9 cellular contexts compared by ENCODE assay signal in genomic region chr2:54666741-54667639, GRCh38. TPM values are rescaled to one million over a fixed set of nuclear protein-coding genes. Genes with fewer than 3 reads are reported as not detected.
DNase-seq lines count a peak whose midpoint lies in the region; ATAC-seq, FAIRE-seq and TF ChIP-seq lines count a peak whose summit lies in the region.
"Had no signal": no experiment of that assay in that cellular context is flagged by ENCODE, and none has a peak within 500 bp of the region (broad histone marks: within the 10 kb centered on the region; RNA-seq: fewer than 3 reads in every experiment).

No MANE protein-coding gene starts in this region.

- no peak overlapping the region for H2AFZ ChIP-seq in HepG2 (ENCODE audit: low read length)

- ATAC-seq in HepG2, result peak; percentile 70
- ATAC-seq in stimulated activated memory B cell treated with anti-CD40 and anti-IgM and Interleukin-4, amounts not matched to agents 10 μg/mL and 1 μg/mL and 100 μg/mL, for 72 hours, result no peak

- H3K9me3 ChIP-seq in HepG2 (ENCODE audit: low read length), result no peaks in the 10 kb centered on the region

- H3K4me1 Mint-ChIP-seq in chondrocyte (ENCODE audit: low read depth), result peaks cover 38% of the 10 kb centered on the region
- no peaks in the 10 kb centered on the region for H3K4me1 Mint-ChIP-seq in stimulated activated memory B cell treated with anti-CD40 and anti-IgM and Interleukin-4, amounts not matched to agents 10 μg/mL and 1 μg/mL and 100 μg/mL, for 72 hours

- TF ChIP-seq POLR2A in HepG2 (IDR thresholded peaks at IDR 0.05; ENCODE audit: insufficient read depth in 1 of 2, low read depth in 2 of 2, low read length in 2 of 2), result no peak; a peak in 1 of 4 replicates

- H4K20me1 ChIP-seq in HepG2 (ENCODE audit: insufficient read depth, low read length), result 0 out of 2 replicates have a peak, but pooled peaks cover 7% of the 10 kb centered on the region

- DNase-seq in NCI-H1694 (lab: John Stamatoyannopoulos, UW), result peak; percentile 91
- no peak for DNase-seq in chondrocyte (ENCODE audit: low spot score)
- DNase-seq in HepG2 (ENCODE audit: low spot score), result peak; percentile 90
- no peak for DNase-seq in kidney tubule cell (ENCODE audit: low spot score)
- no peak for DNase-seq in GM10248 (ENCODE audit: extremely low spot score)
- no peak for DNase-seq in NCI-H1417 treated with DMSO at 0.1 percent for 48 hours (lab: John Stamatoyannopoulos, UW)
- no peak for DNase-seq in cortex of kidney (lab: John Stamatoyannopoulos, UW)
- DNase-seq: NCI-H2171 had no signal

- H3K4me2 ChIP-seq in HepG2 (ENCODE audit: low read depth, low read length), result peak overlapping the region; percentile 52

- peaks cover 48% of the 10 kb centered on the region for H3K36me3 Mint-ChIP-seq in chondrocyte (ENCODE audit: low read depth)
- peaks cover 79% of the 10 kb centered on the region for H3K36me3 Mint-ChIP-seq in stimulated activated memory B cell treated with anti-CD40 and anti-IgM and Interleukin-4, amounts not matched to agents 10 μg/mL and 1 μg/mL and 100 μg/mL, for 72 hours

- H3K27me3 ChIP-seq in HepG2 (ENCODE audit: control insufficient read depth in 1 of 2, insufficient read depth in 2 of 2, low read length in 2 of 2), result no peaks in the 10 kb centered on the region

- no peak overlapping the region for H3K4me3 Mint-ChIP-seq in chondrocyte (ENCODE audit: unreplicated experiment)
- H3K4me3 Mint-ChIP-seq in stimulated activated memory B cell treated with anti-CD40 and anti-IgM and Interleukin-4, amounts not matched to agents 10 μg/mL and 1 μg/mL and 100 μg/mL, for 72 hours, result no peak overlapping the region

- H3K27me3 Mint-ChIP-seq in chondrocyte (ENCODE audit: low read depth), result no peaks in the 10 kb centered on the region
- no peaks in the 10 kb centered on the region for H3K27me3 Mint-ChIP-seq in stimulated activated memory B cell treated with anti-CD40 and anti-IgM and Interleukin-4, amounts not matched to agents 10 μg/mL and 1 μg/mL and 100 μg/mL, for 72 hours

- peak overlapping the region; percentile 86 for H3K27ac ChIP-seq in HepG2 (ENCODE audit: extremely low read length, insufficient read depth, low read length)

- in situ Hi-C loops in HepG2 (cut with HindIII; ENCODE audit: extremely low pct_ligation_motif_present, low pct_unique_long_range_greater_than_20kb), result no loop called here

- peak overlapping the region; percentile 4; the same call in 1 of the 2 replicates for H3K9ac ChIP-seq in HepG2 (ENCODE audit: insufficient read depth, low read depth, low read length)

- CTCF ChIA-PET in HepG2 (lab: Yijun Ruan, JAX; ENCODE audit: low intra/inter-chr PET ratio, low total read pairs), result interaction anchor here (2.1 kb wide), 1 partner anchor 37 kb away, joined by 11 read pairs; no protein-coding TSS in a partner anchor
- CTCF ChIA-PET in GM10248 (lab: Yijun Ruan, JAX), result interaction anchor here (0.7 to 7.1 kb wide), 18 partner anchors 10 to 560 kb away, joined by 3 to 105 read pairs (median 8); no protein-coding TSS in a partner anchor

- peak; percentile 89 for FAIRE-seq in HepG2 (lab: Jason Lieb, UNC)

- H3K36me3 ChIP-seq in HepG2 (replicated peaks in 1 of 2; ENCODE audit: control insufficient read depth in 1 of 2, insufficient read depth in 2 of 2, low read length in 2 of 2), result peaks cover 27 to 78% of the 10 kb centered on the region in 2 experiments

- TF ChIP-seq EP300 in HepG2 (IDR thresholded peaks at IDR 0.05; ENCODE audit: low read depth in 2 of 2, low read length in 2 of 2) (peak in 1 of 2 experiments; percentile 94; a peak in 2 of 4 replicates), HepG2 (CRISPR knock-in tag; IDR thresholded peaks at IDR 0.05; ENCODE audit: borderline replicate concordance) (peak; percentile 73)

- 40% methylated on average over 10 of the region's 10 CpGs for WGBS in HepG2 (ENCODE audit: low lambda C conversion rate)

- H3K9me3 Mint-ChIP-seq in chondrocyte (ENCODE audit: low read depth), result no peaks in the 10 kb centered on the region
- no peaks in the 10 kb centered on the region for H3K9me3 Mint-ChIP-seq in stimulated activated memory B cell treated with anti-CD40 and anti-IgM and Interleukin-4, amounts not matched to agents 10 μg/mL and 1 μg/mL and 100 μg/mL, for 72 hours

- peaks cover 100% of the 10 kb centered on the region for H3K4me1 ChIP-seq in HepG2 (ENCODE audit: insufficient read depth, low read length)

- H3K27ac Mint-ChIP-seq in chondrocyte (ENCODE audit: unreplicated experiment), result peak overlapping the region; percentile 73
- H3K27ac Mint-ChIP-seq in stimulated activated memory B cell treated with anti-CD40 and anti-IgM and Interleukin-4, amounts not matched to agents 10 μg/mL and 1 μg/mL and 100 μg/mL, for 72 hours, result peak overlapping the region; percentile 37

- H3K4me3 ChIP-seq in HepG2 (replicated peaks in 1 of 3; ENCODE audit: insufficient read depth in 1 of 3, low read depth in 2 of 3, low read length in 3 of 3), result no peak overlapping the region; a peak in 1 of 6 replicates

- H3K79me2 ChIP-seq in HepG2 (ENCODE audit: insufficient read depth, low read length), result no peaks in the 10 kb centered on the region

- TF ChIP-seq RAD21 in HepG2 (CRISPR knock-in tag; IDR thresholded peaks at IDR 0.05), result peak; percentile 32; the same call in 1 of the 2 replicates

- no TSS peak for BruUV-seq in HepG2 (replicated peaks; lab: Mats Ljungman, UMichigan)

- intact Hi-C loops in HepG2 (cut with micrococcal nuclease; ENCODE audit: unreplicated experiment), result loop anchor here (1.0 to 5.0 kb wide), 2 partner anchors 37 to 170 kb away; no protein-coding TSS in a partner anchor

- POLR2A ChIA-PET in HepG2 (lab: Yijun Ruan, JAX) (interaction anchor here (1.2 to 2.3 kb wide), 8 partner anchors 10 to 135 kb away, joined by 3 to 7 read pairs (median 5); no protein-coding TSS in a partner anchor), GM10248 (lab: Yijun Ruan, JAX) (interaction anchor here (1.3 kb wide), 1 partner anchor 8 kb away, joined by 3 read pairs; no protein-coding TSS in a partner anchor)

- TF ChIP-seq CTCF in chondrocyte (IDR thresholded peaks at IDR 0.05) (no peak), HepG2 (CRISPR knock-in tag; IDR thresholded peaks at IDR 0.05) (no peak), GM10248 (IDR thresholded peaks at IDR 0.05; ENCODE audit: control extremely low read depth, extremely low read depth, low read depth, missing control alignments) (no peak)

TF ChIP-seq in HepG2, 621 proteins besides CTCF, POLR2A, EP300 and RAD21 (continues in another document):
- TF ChIP-seq TFAP4 (IDR thresholded peaks at IDR 0.05; ENCODE audit: borderline replicate concordance, low read depth), result peak; percentile 15; the same call in 1 of the 2 replicates
- TF ChIP-seq ZNF766 (CRISPR knock-in tag; IDR thresholded peaks at IDR 0.05; ENCODE audit: borderline replicate concordance), result no peak
- TF ChIP-seq MEIS2 (CRISPR knock-in tag; IDR thresholded peaks at IDR 0.05), result peak; percentile 20
- no peak for TF ChIP-seq ZNF562 (CRISPR knock-in tag; IDR thresholded peaks at IDR 0.05; ENCODE audit: borderline replicate concordance)
- no peak for TF ChIP-seq JARID2 (CRISPR knock-in tag; IDR thresholded peaks at IDR 0.05; ENCODE audit: insufficient replicate concordance)
- no peak for TF ChIP-seq MAFF (IDR thresholded peaks at IDR 0.05; ENCODE audit: low read depth, low read length)
- peak; percentile 85 for TF ChIP-seq ATF2 (CRISPR knock-in tag; IDR thresholded peaks at IDR 0.05)
- no peak for TF ChIP-seq ZNF180 (CRISPR knock-in tag; IDR thresholded peaks at IDR 0.05; ENCODE audit: borderline replicate concordance, low read depth)

RNA-seq across cellular contexts. Expression of gene EML6, which starts 56.5 kb away (rescaled TPM):
- total RNA-seq in chondrocyte, result 0.97 to 2.3 TPM (median 1.1 TPM) in 3 replicates
- total RNA-seq in HepG2 (2016; rRNA removed; fragmentation: Illumina TruSeq; extraction: Trizol), result 19.9 and 32.4 TPM in 2 replicates
- total RNA-seq in HepG2 (2016; cell fraction: cytosol; rRNA removed; fragmentation: Illumina TruSeq; extraction: Trizol; ENCODE audit: low read depth), result 8.7 and 8.9 TPM in 2 replicates
- total RNA-seq in HepG2 (2016; cell fraction: insoluble cytoplasmic fraction; rRNA removed; fragmentation: Illumina TruSeq; extraction: Trizol), result 21.5 and 29.8 TPM in 2 replicates
- 8.7 and 9.4 TPM in 2 replicates for total RNA-seq in HepG2 (2016; cell fraction: membrane; rRNA removed; fragmentation: Illumina TruSeq; extraction: Trizol)
- 55.5 and 58.9 TPM in 2 replicates for total RNA-seq in HepG2 (2016; cell fraction: nucleus; rRNA removed; fragmentation: Illumina TruSeq; extraction: Trizol)
- 17.2 and 28.5 TPM in 2 replicates for polyA plus RNA-seq in HepG2 (2011; rRNA removed)
- 6.9 and 8.2 TPM in 2 replicates for polyA plus RNA-seq in HepG2 (2011; cell fraction: cytosol; rRNA removed)
- 112 TPM in 2 replicates for polyA plus RNA-seq in HepG2 (2011; cell fraction: nucleus; rRNA removed)
- polyA plus RNA-seq in HepG2 (2012), result 5.4 and 8.8 TPM in 2 replicates
- polyA plus RNA-seq in HepG2 (2016; cell fraction: cytosol; fragmentation: Illumina TruSeq; extraction: Trizol; ENCODE audit: low read depth), result 1.9 and 2.7 TPM in 2 replicates
- polyA plus RNA-seq in HepG2 (2016; cell fraction: insoluble cytoplasmic fraction; fragmentation: Illumina TruSeq; extraction: Trizol; ENCODE audit: low read depth), result 13.1 and 14.9 TPM in 2 replicates
- polyA plus RNA-seq in HepG2 (2016; cell fraction: membrane; fragmentation: Illumina TruSeq; extraction: Trizol; ENCODE audit: low read depth), result 2.9 and 3.6 TPM in 2 replicates
- 110 and 115 TPM in 2 replicates for polyA plus RNA-seq in HepG2 (2016; cell fraction: nucleus; fragmentation: Illumina TruSeq; extraction: Trizol; ENCODE audit: insufficient read depth, low read depth)
- polyA minus RNA-seq in HepG2 (2011; rRNA and poly(A)+ RNA removed; ENCODE audit: low replicate concordance), result 15.8 and 16.9 TPM in 2 replicates
- polyA minus RNA-seq in HepG2 (2011; cell fraction: cytosol; rRNA and poly(A)+ RNA removed), result 3.3 and 5.4 TPM in 2 replicates
- 26.1 and 28.0 TPM in 2 replicates for polyA minus RNA-seq in HepG2 (2011; cell fraction: nucleus; rRNA and poly(A)+ RNA removed)

Comparison
In these comparisons a context has a peak if more than half of its experiments do, and no peak if none do; other contexts are left out.
1. DNase-seq: peak in NCI-H1694 (single experiment) and HepG2 (single experiment); none in chondrocyte (single experiment), kidney tubule cell (single experiment), GM10248 (single experiment), NCI-H1417 treated with DMSO at 0.1 percent for 48 hours (single experiment) and cortex of kidney (single experiment).